Comparison of ENCODE assay signal across 9 cellular contexts in the genomic region with DNA sequence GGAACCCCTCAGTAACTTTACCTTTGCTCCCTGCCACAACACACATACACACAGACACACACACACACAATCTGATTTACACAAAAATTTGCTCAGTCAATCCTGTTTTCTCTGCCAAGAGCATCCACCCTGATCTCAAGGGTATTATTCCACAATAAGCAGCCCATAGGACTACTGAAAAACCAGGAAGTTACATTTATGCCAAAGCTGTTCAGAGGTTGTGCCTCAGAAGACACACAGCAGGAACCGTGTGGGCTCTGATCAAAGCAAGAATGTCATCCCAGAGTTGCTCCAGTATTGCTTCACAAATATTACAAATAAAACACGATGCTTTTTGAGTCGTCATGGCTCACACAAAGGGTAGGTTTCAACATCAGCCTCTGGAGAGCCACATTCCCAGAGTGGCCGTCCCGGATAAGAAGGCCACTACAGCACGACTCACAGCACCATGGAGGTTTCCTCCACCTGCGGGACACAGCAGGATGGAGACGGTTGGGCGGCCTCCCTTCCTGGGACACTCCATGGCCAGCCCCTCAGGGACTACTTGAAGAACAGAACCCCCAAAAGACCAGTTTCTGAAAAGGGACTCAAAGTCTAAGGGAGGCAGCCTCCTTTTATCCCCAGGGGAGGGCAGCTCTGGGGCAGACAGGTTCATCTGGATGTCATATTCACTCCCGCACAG. TPM values are rescaled to one million over a fixed set of nuclear protein-coding genes. Genes with fewer than 3 reads are reported as not detected.
DNase-seq lines count a peak whose midpoint lies in the region; ATAC-seq and TF ChIP-seq lines count a peak whose summit lies in the region.
"Had no signal": no experiment of that assay in that cellular context is flagged by ENCODE, and none has a peak within 500 bp of the region (broad histone marks: within the 10 kb centered on the region; RNA-seq: fewer than 3 reads in every experiment).

No MANE protein-coding gene starts in this region.

- H3K27ac ChIP-seq in DOHH2 (ENCODE audit: low read depth, low read length) (no peak overlapping the region), Peyer's patch (peak overlapping the region in 2 of 4 donors; percentile 77 to 92), rectal smooth muscle tissue (ENCODE audit: low read depth, low read length) (no peak overlapping the region)
- H3K27ac ChIP-seq: SK-N-MC had no signal

- H3K4me3 ChIP-seq in DOHH2 (ENCODE audit: low read length) (peak overlapping the region; percentile 85; the same call in 1 of the 2 replicates), Peyer's patch (peak overlapping the region in 3 of 4 donors; percentile 48 to 84 (median 58)), rectal smooth muscle tissue (ENCODE audit: low read length) (peak overlapping the region; percentile 81)
- H3K4me3 ChIP-seq: SK-N-MC had no signal

- no peaks in the 10 kb centered on the region for H4K20me1 ChIP-seq in DOHH2 (ENCODE audit: control insufficient read depth, insufficient read depth, low read depth, low read length)

- ATAC-seq in HG03565 (IDR thresholded peaks at IDR 0.05; ENCODE audit: unreplicated experiment) (no peak), GM19455 (IDR thresholded peaks at IDR 0.05; ENCODE audit: unreplicated experiment) (no peak)

- no peak overlapping the region for H3K9ac ChIP-seq in rectal smooth muscle tissue (ENCODE audit: low read length)

- DNase-seq in Peyer's patch (peak in 2 of 3 donors; percentile 38 to 53), fibroblast of gingiva (ENCODE audit: low read depth) (peak; percentile 97), GDM1 (lab: John Stamatoyannopoulos, UW) (no peak)
- DNase-seq in stimulated activated CD4-positive, alpha-beta T cell treated with anti-CD3 and anti-CD28 coated beads, Interleukin-15, amount 100 ng/mL, for 24 hours = no peak

- no peak for TF ChIP-seq CTCF in DOHH2 (IDR thresholded peaks at IDR 0.05; ENCODE audit: low read depth, low read length, poor library complexity, severe bottlenecking)
- TF ChIP-seq CTCF in Peyer's patch (IDR thresholded peaks at IDR 0.05) = no peak

- H3K36me3 ChIP-seq in DOHH2 (ENCODE audit: control insufficient read depth, low read length) (no peaks in the 10 kb centered on the region), Peyer's patch (no peaks in the 10 kb centered on the region), rectal smooth muscle tissue (ENCODE audit: control insufficient read depth, insufficient read depth, low read length) (no peaks in the 10 kb centered on the region)

- H3K27me3 ChIP-seq in DOHH2 (ENCODE audit: control insufficient read depth, low read length) (no peaks in the 10 kb centered on the region), Peyer's patch (no peaks in the 10 kb centered on the region), rectal smooth muscle tissue (ENCODE audit: control insufficient read depth, insufficient read depth, low read length) (no peaks in the 10 kb centered on the region)

- peaks cover 13% of the 10 kb centered on the region for H3F3A ChIP-seq in DOHH2 (ENCODE audit: control insufficient read depth, insufficient read depth)

- H3K79me2 ChIP-seq in DOHH2 (ENCODE audit: control insufficient read depth, low read length) = peaks cover 13% of the 10 kb centered on the region

- TF ChIP-seq POLR2A in Peyer's patch (IDR thresholded peaks at IDR 0.05) = no peak

- H3K4me2 ChIP-seq in DOHH2 (ENCODE audit: low read length) = peak overlapping the region; percentile 94

- no peaks in the 10 kb centered on the region for H3K9me2 ChIP-seq in DOHH2 (replicated peaks; ENCODE audit: control insufficient read depth, low read length)

- H3K9me3 ChIP-seq in DOHH2 (ENCODE audit: control insufficient read depth, insufficient read depth, low read length) (no peaks in the 10 kb centered on the region), Peyer's patch (no peaks in the 10 kb centered on the region)

- peaks cover 29% of the 10 kb centered on the region for H3K4me1 ChIP-seq in DOHH2 (ENCODE audit: control insufficient read depth, low read length)
- H3K4me1 ChIP-seq in Peyer's patch = peaks cover 0 to 13% (median 0%) of the 10 kb centered on the region in 4 donors
- H3K4me1 ChIP-seq in rectal smooth muscle tissue (ENCODE audit: control insufficient read depth, insufficient read depth, low read length) = peaks cover 3% of the 10 kb centered on the region

RNA-seq across cellular contexts. Expression of gene AIFM2, which starts 1.6 kb away (rescaled TPM):
- 10 to 100 TPM; 18.7 to 29.2 (median 23.8) TPM for total RNA-seq in Peyer's patch

RNA-seq across cellular contexts. Expression of gene TYSND1, which starts 15.5 kb away (rescaled TPM):
- 10 to 100 TPM; 18.2 to 25.9 (median 21.7) TPM for total RNA-seq in Peyer's patch

RNA-seq across cellular contexts. Expression of gene SAR1A, which starts 39.3 kb away (rescaled TPM):
- total RNA-seq in Peyer's patch = 10 to 100 TPM; 30.3 to 52.0 (median 35.1) TPM

Comparison
In these comparisons a context has a peak if more than half of its experiments do, and no peak if none do; other contexts are left out.
1. DNase-seq: peak in Peyer's patch (2 of 3) and fibroblast of gingiva (single experiment); none in stimulated activated CD4-positive, alpha-beta T cell treated with anti-CD3 and anti-CD28 coated beads, Interleukin-15, amount 100 ng/mL, for 24 hours (single experiment) and GDM1 (single experiment).
2. Peak in every context shown above with its lines, with median percentiles within 50 percentile points of each other: H3K4me3 ChIP-seq.